In genomic region chr20:17504898-17505663, GRCh38 we compare ENCODE assay signal across 8 cellular contexts. TPM values are rescaled to one million over a fixed set of nuclear protein-coding genes. Genes with fewer than 3 reads are reported as not detected.
A peak's percentile ranks its signal among the peaks of the same experiment; 100 is the strongest.
DNase-seq lines count a peak whose midpoint lies in the region; ATAC-seq lines count a peak whose summit lies in the region.

No MANE protein-coding gene starts in this region.

- no peaks in the 10 kb centered on the region for H3K9me3 ChIP-seq in CD4-positive, alpha-beta memory T cell (ENCODE audit: control insufficient read depth in 1 of 2, low read length in 2 of 2)
- H3K9me3 ChIP-seq in muscle layer of duodenum (ENCODE audit: control insufficient read depth in 1 of 2, low read length in 2 of 2) = no peaks in the 10 kb centered on the region
- no peaks in the 10 kb centered on the region for H3K9me3 ChIP-seq in stomach smooth muscle (ENCODE audit: control insufficient read depth in 2 of 2, low read length in 2 of 2)

- ATAC-seq in GM19395 (IDR thresholded peaks at IDR 0.05; ENCODE audit: unreplicated experiment) (peak; percentile 77), HG03469 (IDR thresholded peaks at IDR 0.05; ENCODE audit: unreplicated experiment) (peak; percentile 52)

- POLR2A ChIA-PET in CD4-positive, alpha-beta memory T cell (lab: Charles Lee; ENCODE audit: partially characterized antibody) = interaction anchor here (0.8 to 3.5 kb wide), 16 partner anchors 20 to 962 kb away, joined by 3 to 20 read pairs (median 4); partner anchors contain the start of genes BFSP1, DSTN, DZANK1 and POLR3F

- peak overlapping the region; percentile 39 to 72 for H3K9ac ChIP-seq in stomach smooth muscle (ENCODE audit: low read length in 2 of 2)

- H3K4me3 ChIP-seq in CD4-positive, alpha-beta memory T cell (ENCODE audit: low read length in 2 of 2) = peak overlapping the region; percentile 55 to 63
- H3K4me3 ChIP-seq in muscle layer of duodenum (ENCODE audit: low read depth in 1 of 2, low read length in 2 of 2) (peak overlapping the region; percentile 60 to 77), stomach smooth muscle (ENCODE audit: low read length in 2 of 2) (peak overlapping the region; percentile 74 to 86)

- CTCF ChIA-PET in CD4-positive, alpha-beta memory T cell (lab: Charles Lee; ENCODE audit: partially characterized antibody) = interaction anchor here (0.6 to 4.9 kb wide), 41 partner anchors 9 to 1289 kb away, joined by 3 to 141 read pairs (median 5); partner anchors contain the start of genes BFSP1, DSTN and RRBP1

- no peaks in the 10 kb centered on the region for H3K27me3 ChIP-seq in CD4-positive, alpha-beta memory T cell (ENCODE audit: insufficient read depth, low read length)
- H3K27me3 ChIP-seq in muscle layer of duodenum (ENCODE audit: low read depth, low read length) (no peaks in the 10 kb centered on the region), stomach smooth muscle (ENCODE audit: control insufficient read depth in 1 of 2, insufficient read depth in 2 of 2, low read length in 2 of 2) (no peaks in the 10 kb centered on the region)

- peak overlapping the region; percentile 89 to 95 (median 92) for H3K27ac Mint-ChIP-seq in CD4-positive, alpha-beta memory T cell

- peak overlapping the region; percentile 89 to 97 (median 92) for H3K4me3 Mint-ChIP-seq in CD4-positive, alpha-beta memory T cell

- peaks cover 25 to 54% (median 39%) of the 10 kb centered on the region in 4 donors for H3K4me1 Mint-ChIP-seq in CD4-positive, alpha-beta memory T cell

- DNase-seq in CD4-positive, alpha-beta memory T cell = peak; percentile 57 to 74 (median 69)
- DNase-seq in NCI-H82 treated with DMSO at 0.1 percent for 48 hours (lab: John Stamatoyannopoulos, UW; ENCODE audit: unreplicated experiment) = peak; percentile 2
- peak; percentile 54 for DNase-seq in activated T-cell treated with anti-CD3 and anti-CD28 coated beads, Interleukin-2, amount 50 U/mL, for 1 hour
- peak; percentile 33 for DNase-seq in fibroblast of gingiva (ENCODE audit: low read depth)

- H3K4me1 ChIP-seq in CD4-positive, alpha-beta memory T cell (ENCODE audit: insufficient read depth, low read length) = peaks cover 46% of the 10 kb centered on the region
- peaks cover 2 to 10% of the 10 kb centered on the region in 2 donors for H3K4me1 ChIP-seq in muscle layer of duodenum (ENCODE audit: control insufficient read depth in 1 of 2, insufficient read depth in 2 of 2, low read length in 2 of 2)
- H3K4me1 ChIP-seq in stomach smooth muscle (ENCODE audit: control insufficient read depth, insufficient read depth, low read length) = peaks cover 13% of the 10 kb centered on the region

- no peaks in the 10 kb centered on the region for H3K27me3 Mint-ChIP-seq in CD4-positive, alpha-beta memory T cell

- peaks cover 0 to 2% (median 0%) of the 10 kb centered on the region in 8 donors for H3K9me3 Mint-ChIP-seq in CD4-positive, alpha-beta memory T cell

- peak overlapping the region; percentile 54 for H3K27ac ChIP-seq in CD4-positive, alpha-beta memory T cell (ENCODE audit: low read depth, low read length)
- H3K27ac ChIP-seq in muscle layer of duodenum (ENCODE audit: low read length) = no peak overlapping the region
- no peak overlapping the region for H3K27ac ChIP-seq in stomach smooth muscle (ENCODE audit: low read length)

- no peaks in the 10 kb centered on the region for H3K36me3 Mint-ChIP-seq in CD4-positive, alpha-beta memory T cell

- intact Hi-C loops in CD4-positive, alpha-beta memory T cell (cut with micrococcal nuclease) = loop anchor here (1.0 to 2.0 kb wide), 7 partner anchors 32 to 491 kb away; partner anchors contain the start of gene RRBP1

- H3K36me3 ChIP-seq in CD4-positive, alpha-beta memory T cell (ENCODE audit: insufficient read depth, low read length) = no peaks in the 10 kb centered on the region
- H3K36me3 ChIP-seq in muscle layer of duodenum (ENCODE audit: control insufficient read depth in 1 of 2, insufficient read depth in 2 of 2, low read length in 2 of 2) = no peaks in the 10 kb centered on the region
- no peaks in the 10 kb centered on the region for H3K36me3 ChIP-seq in stomach smooth muscle (ENCODE audit: control insufficient read depth in 2 of 2, insufficient read depth in 2 of 2, low read length in 2 of 2)

RNA-seq across cellular contexts. Expression of gene BFSP1, which starts 26.1 kb away (rescaled TPM):
- total RNA-seq in CD4-positive, alpha-beta memory T cell = under 1 TPM; 0.87 to 0.94 TPM
- under 1 TPM; 0.21 to 0.96 TPM for polyA plus RNA-seq in CD4-positive, alpha-beta memory T cell

Comparison
In these comparisons a context has a peak if more than half of its experiments do, and no peak if none do; other contexts are left out.
1. DNase-seq: peak in every context shown above with its lines; median percentile 69 in CD4-positive, alpha-beta memory T cell; 54 in activated T-cell treated with anti-CD3 and anti-CD28 coated beads, Interleukin-2, amount 50 U/mL, for 1 hour; 33 in fibroblast of gingiva; 2 in NCI-H82 treated with DMSO at 0.1 percent for 48 hours.